ENCODE assay signal across 1 cellular context in the genomic region with DNA sequence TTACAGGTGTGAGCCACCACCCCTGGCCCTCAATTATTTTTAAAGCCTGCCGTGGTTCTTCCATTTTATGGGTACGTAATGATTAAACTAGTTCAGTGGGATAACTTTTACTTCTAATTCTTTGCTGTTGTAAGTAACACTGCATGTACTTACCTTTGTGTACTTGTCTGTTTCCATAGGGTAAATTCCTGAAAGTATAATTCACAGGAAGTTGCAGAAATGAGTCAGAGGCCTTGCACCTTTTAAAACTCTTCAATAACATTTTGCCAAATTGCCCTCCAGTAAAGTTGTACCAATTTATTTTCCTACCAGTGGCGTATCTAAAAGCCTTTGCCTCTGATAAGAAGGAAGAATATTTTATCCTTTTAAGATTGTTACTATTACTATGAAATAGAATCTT.
TF ChIP-seq lines count a peak whose summit lies in the region.

No MANE protein-coding gene starts in this region.

TF ChIP-seq in HCT116, 20 proteins besides CTCF, POLR2A, EP300 and RAD21 (continued from another document):
- TF ChIP-seq, protein P1, sequence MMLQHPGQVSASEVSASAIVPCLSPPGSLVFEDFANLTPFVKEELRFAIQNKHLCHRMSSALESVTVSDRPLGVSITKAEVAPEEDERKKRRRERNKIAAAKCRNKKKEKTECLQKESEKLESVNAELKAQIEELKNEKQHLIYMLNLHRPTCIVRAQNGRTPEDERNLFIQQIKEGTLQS (IDR thresholded peaks at IDR 0.05): no peak
- no peak for TF ChIP-seq EGR1 (IDR thresholded peaks at IDR 0.05; ENCODE audit: low read depth)
- TF ChIP-seq ZFX (IDR thresholded peaks at IDR 0.05): no peak
- TF ChIP-seq CBX3 (IDR thresholded peaks at IDR 0.05; ENCODE audit: low read depth): peak; percentile 80
- TF ChIP-seq YY1 (IDR thresholded peaks at IDR 0.05; ENCODE audit: extremely low read depth, insufficient replicate concordance, low read depth, low read length): no peak
- TF ChIP-seq SP1 (IDR thresholded peaks at IDR 0.05; ENCODE audit: low read depth): peak; percentile 88
- TF ChIP-seq, protein P2, sequence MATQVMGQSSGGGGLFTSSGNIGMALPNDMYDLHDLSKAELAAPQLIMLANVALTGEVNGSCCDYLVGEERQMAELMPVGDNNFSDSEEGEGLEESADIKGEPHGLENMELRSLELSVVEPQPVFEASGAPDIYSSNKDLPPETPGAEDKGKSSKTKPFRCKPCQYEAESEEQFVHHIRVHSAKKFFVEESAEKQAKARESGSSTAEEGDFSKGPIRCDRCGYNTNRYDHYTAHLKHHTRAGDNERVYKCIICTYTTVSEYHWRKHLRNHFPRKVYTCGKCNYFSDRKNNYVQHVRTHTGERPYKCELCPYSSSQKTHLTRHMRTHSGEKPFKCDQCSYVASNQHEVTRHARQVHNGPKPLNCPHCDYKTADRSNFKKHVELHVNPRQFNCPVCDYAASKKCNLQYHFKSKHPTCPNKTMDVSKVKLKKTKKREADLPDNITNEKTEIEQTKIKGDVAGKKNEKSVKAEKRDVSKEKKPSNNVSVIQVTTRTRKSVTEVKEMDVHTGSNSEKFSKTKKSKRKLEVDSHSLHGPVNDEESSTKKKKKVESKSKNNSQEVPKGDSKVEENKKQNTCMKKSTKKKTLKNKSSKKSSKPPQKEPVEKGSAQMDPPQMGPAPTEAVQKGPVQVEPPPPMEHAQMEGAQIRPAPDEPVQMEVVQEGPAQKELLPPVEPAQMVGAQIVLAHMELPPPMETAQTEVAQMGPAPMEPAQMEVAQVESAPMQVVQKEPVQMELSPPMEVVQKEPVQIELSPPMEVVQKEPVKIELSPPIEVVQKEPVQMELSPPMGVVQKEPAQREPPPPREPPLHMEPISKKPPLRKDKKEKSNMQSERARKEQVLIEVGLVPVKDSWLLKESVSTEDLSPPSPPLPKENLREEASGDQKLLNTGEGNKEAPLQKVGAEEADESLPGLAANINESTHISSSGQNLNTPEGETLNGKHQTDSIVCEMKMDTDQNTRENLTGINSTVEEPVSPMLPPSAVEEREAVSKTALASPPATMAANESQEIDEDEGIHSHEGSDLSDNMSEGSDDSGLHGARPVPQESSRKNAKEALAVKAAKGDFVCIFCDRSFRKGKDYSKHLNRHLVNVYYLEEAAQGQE (IDR thresholded peaks at IDR 0.05; ENCODE audit: low read depth): no peak
- TF ChIP-seq ZNF274 (IDR thresholded peaks at IDR 0.05; ENCODE audit: low read depth, low read length): no peak
- peak; percentile 75; the same call in 1 of the 2 replicates for TF ChIP-seq CEBPB (IDR thresholded peaks at IDR 0.05; ENCODE audit: low read depth)
